Comparison of ENCODE assay signal across 19 cellular contexts in genomic region chr3:184037816-184038215, GRCh38. TPM values are rescaled to one million over a fixed set of nuclear protein-coding genes. Genes with fewer than 3 reads are reported as not detected.
A peak's percentile ranks its signal among the peaks of the same experiment; 100 is the strongest.
DNase-seq lines count a peak whose midpoint lies in the region; ATAC-seq, FAIRE-seq and TF ChIP-seq lines count a peak whose summit lies in the region.
"Had no signal": no experiment of that assay in that cellular context is flagged by ENCODE, and none has a peak within 500 bp of the region (broad histone marks: within the 10 kb centered on the region; RNA-seq: fewer than 3 reads in every experiment).

No MANE protein-coding gene starts in this region.

- no peak for FAIRE-seq in kidney (lab: Jason Lieb, UNC)
- FAIRE-seq: GM12891, GM19239 had no signal

- H3K4me1 ChIP-seq in HCT116 (ENCODE audit: control insufficient read depth in 1 of 2, insufficient read depth in 2 of 2, low read length in 2 of 2) (no peaks in the 10 kb centered on the region), kidney (ENCODE audit: control insufficient read depth in 1 of 2, insufficient read depth in 1 of 2, low read depth in 1 of 2, low read length in 2 of 2) (no peaks in the 10 kb centered on the region), lower lobe of right lung (peaks cover 5% of the 10 kb centered on the region), transverse colon (no peaks in the 10 kb centered on the region)
- H3K4me1 ChIP-seq: BLaER1 had no signal

- in situ Hi-C loops in transverse colon (cut with MboI; ENCODE audit: low pct_ligation_motif_present in 1 of 4, low pct_unique_long_range_greater_than_20kb in 1 of 4, low sequenced_read_pairs in 3 of 4), result no loop called here

- no peak overlapping the region for H2AFZ ChIP-seq in HCT116 (ENCODE audit: low read depth, low read length, poor library complexity, severe bottlenecking)
- H2AFZ ChIP-seq: GM23248 had no signal

- intact Hi-C loops in HCT116 (cut with micrococcal nuclease), result no loop called here
- intact Hi-C loops in kidney (cut with DNase I), result no loop called here
- intact Hi-C loops in lower lobe of right lung (cut with DNase I), result no loop called here
- intact Hi-C loops in transverse colon (cut with DNase I; ENCODE audit: low total_unique reads), result no loop called here

- peak; percentile 82 for ATAC-seq in HCT116
- ATAC-seq in lower lobe of right lung, result no peak
- no peak for ATAC-seq in GM21423 (IDR thresholded peaks at IDR 0.05; ENCODE audit: unreplicated experiment)
- no peak for ATAC-seq in SK-N-SH treated with all-trans-retinoic acid at 6 μM for 48 hours
- ATAC-seq: Panc1 had no signal

- peak; percentile 28 for TF ChIP-seq RAD21 in HCT116 (IDR thresholded peaks at IDR 0.05; ENCODE audit: low read depth)

- no peak for TF ChIP-seq EP300 in transverse colon (IDR thresholded peaks at IDR 0.05; ENCODE audit: low read depth)

- H3K9ac ChIP-seq in HCT116 (ENCODE audit: low read length) (no peak overlapping the region), kidney (ENCODE audit: low read length in 2 of 2) (no peak overlapping the region)
- H3K9ac ChIP-seq: BLaER1, GM23248, KMS-11 had no signal

- 75 to 87% methylated on average over 3 to 7 of the region's 7 CpGs for WGBS in transverse colon (ENCODE audit: low coverage in 1 of 2), 2 donors

- H3K9me3 ChIP-seq in HCT116 (ENCODE audit: control insufficient read depth in 1 of 2, insufficient read depth in 1 of 2, low read depth in 1 of 2, low read length in 2 of 2) (no peaks in the 10 kb centered on the region), WERI-Rb-1 (ENCODE audit: severe bottlenecking) (no peaks in the 10 kb centered on the region), kidney (ENCODE audit: control insufficient read depth in 1 of 2, low read length in 2 of 2) (no peaks in the 10 kb centered on the region), lower lobe of right lung (no peaks in the 10 kb centered on the region), transverse colon (no peaks in the 10 kb centered on the region)
- H3K9me3 ChIP-seq: BLaER1, MG63 had no signal

- H3K4me3 ChIP-seq in GM12864 (ENCODE audit: low read depth, low read length), result no peak overlapping the region
- no peak overlapping the region for H3K4me3 ChIP-seq in HCT116 (replicated peaks in 1 of 2; ENCODE audit: low read depth in 1 of 2, low read length in 2 of 2)
- H3K4me3 ChIP-seq in WERI-Rb-1 (ENCODE audit: low read depth, low read length), result no peak overlapping the region
- no peak overlapping the region for H3K4me3 ChIP-seq in kidney (ENCODE audit: low read length in 2 of 2)
- H3K4me3 ChIP-seq in lower lobe of right lung, result no peak overlapping the region
- H3K4me3 ChIP-seq in transverse colon, result no peak overlapping the region
- H3K4me3 ChIP-seq: BLaER1, GM23248, MG63 had no signal

- no peaks in the 10 kb centered on the region for H3K79me2 ChIP-seq in HCT116 (ENCODE audit: insufficient read depth, low read length)

- peak; percentile 6 for TF ChIP-seq CTCF in GM12864 (IDR thresholded peaks at IDR 0.05; ENCODE audit: low read depth, low read length, missing control alignments)
- peak; percentile 27 to 56 (median 51); a peak in 5 of 6 replicates for TF ChIP-seq CTCF in HCT116 (IDR thresholded peaks at IDR 0.05 in 2 of 3, conservative IDR thresholded peaks at IDR 0.05 in 1 of 3; ENCODE audit: borderline replicate concordance in 1 of 3, insufficient read depth in 1 of 3, low read depth in 2 of 3, low read length in 2 of 3)
- TF ChIP-seq CTCF in WERI-Rb-1 (IDR thresholded peaks at IDR 0.05; ENCODE audit: low read depth, low read length), result peak; percentile 39
- no peak for TF ChIP-seq CTCF in kidney (IDR thresholded peaks at IDR 0.05; ENCODE audit: borderline replicate concordance, extremely low read depth, insufficient read depth)
- TF ChIP-seq CTCF in lower lobe of right lung (IDR thresholded peaks at IDR 0.05), result no peak
- TF ChIP-seq CTCF in transverse colon (IDR thresholded peaks at IDR 0.05), result no peak

- POLR2A ChIA-PET in HCT116 (lab: Charles Lee), result no interaction called here

- H3K27me3 ChIP-seq in HCT116 (ENCODE audit: insufficient read depth, low read length) (peaks cover 6% of the 10 kb centered on the region; the same call in 1 of the 2 replicates), WERI-Rb-1 (ENCODE audit: insufficient read depth, low read depth, severe bottlenecking) (no peaks in the 10 kb centered on the region), lower lobe of right lung (ENCODE audit: low read depth) (no peaks in the 10 kb centered on the region), transverse colon (no peaks in the 10 kb centered on the region)
- H3K27me3 ChIP-seq: BLaER1 had no signal

- H3K36me3 ChIP-seq in HCT116 (ENCODE audit: control insufficient read depth in 1 of 2, insufficient read depth in 2 of 2, low read length in 2 of 2) (no peaks in the 10 kb centered on the region), WERI-Rb-1 (no peaks in the 10 kb centered on the region), kidney (ENCODE audit: control insufficient read depth in 1 of 2, insufficient read depth in 2 of 2, low read length in 2 of 2) (no peaks in the 10 kb centered on the region), lower lobe of right lung (no peaks in the 10 kb centered on the region), transverse colon (no peaks in the 10 kb centered on the region)
- H3K36me3 ChIP-seq: BLaER1, MG63 had no signal

- DNase-seq in GM12864 (ENCODE audit: low read depth), result no peak
- peak; percentile 18 for DNase-seq in HCT116 (ENCODE audit: low read depth, low spot score)
- no peak for DNase-seq in WERI-Rb-1
- peak; percentile 1 for DNase-seq in kidney
- no peak for DNase-seq in lower lobe of right lung
- DNase-seq in transverse colon, result no peak
- DNase-seq: DMS 273 treated with DMSO at 0.1 percent for 48 hours, MG63, NCI-H1105, NCI-H1694 treated with DMSO at 0.1 percent for 48 hours, SHP77 treated with DMSO at 0.1 percent for 48 hours had no signal

- no peak overlapping the region for H3K4me2 ChIP-seq in HCT116 (ENCODE audit: low read length)
- H3K4me2 ChIP-seq: BLaER1, KMS-11 had no signal

- RAD21 ChIA-PET in HCT116 (lab: Charles Lee; ENCODE audit: low non-redundant PET in 1 of 2, low total read pairs in 2 of 2, uncharacterized antibody in 2 of 2, unreplicated experiment in 2 of 2), result no interaction called here

- no peaks in the 10 kb centered on the region for H3K9me2 ChIP-seq in HCT116 (ENCODE audit: insufficient read depth)

- H4K20me1 ChIP-seq in HCT116 (ENCODE audit: insufficient read depth), result no peaks in the 10 kb centered on the region
- H4K20me1 ChIP-seq: BLaER1 had no signal

- CTCF ChIA-PET in HCT116 (lab: Charles Lee), result no interaction called here

- no TSS peak for BruUV-seq in HCT116 (replicated peaks; lab: Mats Ljungman, UMichigan)

- no peak for TF ChIP-seq POLR2A in HCT116 (IDR thresholded peaks at IDR 0.05; ENCODE audit: borderline replicate concordance, extremely low read depth, insufficient read depth, insufficient read length)
- TF ChIP-seq POLR2A in transverse colon (IDR thresholded peaks at IDR 0.05), result no peak

- no peak overlapping the region for H3K27ac ChIP-seq in HCT116 (ENCODE audit: low read depth, low read length)
- H3K27ac ChIP-seq in WERI-Rb-1, result no peak overlapping the region
- no peak overlapping the region for H3K27ac ChIP-seq in kidney (ENCODE audit: low read depth in 2 of 2, low read length in 2 of 2)
- H3K27ac ChIP-seq in lower lobe of right lung, result no peak overlapping the region
- no peak overlapping the region for H3K27ac ChIP-seq in transverse colon
- H3K27ac ChIP-seq: BLaER1, GM23248, KMS-11 had no signal

TF ChIP-seq in HCT116, 20 proteins besides CTCF, POLR2A, EP300 and RAD21:
- TF ChIP-seq EZH2phosphoT487 (IDR thresholded peaks at IDR 0.05; ENCODE audit: borderline replicate concordance) (no peak), SP1 (IDR thresholded peaks at IDR 0.05; ENCODE audit: low read depth) (no peak), FOSL1 (IDR thresholded peaks at IDR 0.05; ENCODE audit: low read depth) (no peak)

TF ChIP-seq in SK-N-SH treated with all-trans-retinoic acid at 6 μM for 48 hours, 23 proteins besides CTCF, POLR2A, EP300 and RAD21:
- no peak for TF ChIP-seq ZFP30 (CRISPR knock-in tag; IDR thresholded peaks at IDR 0.05)
- no peak for TF ChIP-seq TCF4 (CRISPR knock-in tag; IDR thresholded peaks at IDR 0.05; ENCODE audit: borderline replicate concordance)
- no peak for TF ChIP-seq CSDC2 (CRISPR knock-in tag; IDR thresholded peaks at IDR 0.05)
- no peak for TF ChIP-seq SNAI2 (CRISPR knock-in tag; IDR thresholded peaks at IDR 0.05)

RNA-seq across cellular contexts. Expression of gene HTR3D, which starts 6.3 kb away (rescaled TPM):
- not detected for total RNA-seq in HCT116 (2021; ENCODE audit: unreplicated experiment)
- not detected in 2 replicates for polyA plus RNA-seq in HCT116 (2012)
- total RNA-seq in kidney, result not detected
- not detected for polyA plus RNA-seq in kidney (ENCODE audit: insufficient read depth, low read depth, low replicate concordance)
- not detected for total RNA-seq in lower lobe of right lung
- not detected for total RNA-seq in transverse colon
- total RNA-seq: GM23248 had no signal
- polyA plus RNA-seq: GM23248 had no signal

RNA-seq across cellular contexts. Expression of gene HTR3C, which starts 15.0 kb away (rescaled TPM):
- total RNA-seq in HCT116 (2021; ENCODE audit: unreplicated experiment), result not detected
- polyA plus RNA-seq in HCT116 (2012), result not detected in 2 replicates
- not detected for total RNA-seq in kidney
- polyA plus RNA-seq in kidney (ENCODE audit: insufficient read depth, low read depth, low replicate concordance), result not detected
- 0.44 TPM for total RNA-seq in lower lobe of right lung
- total RNA-seq in transverse colon, result under 1 TPM in 1 of 4 donors, not detected in 3; 0.48 TPM
- total RNA-seq: GM23248 had no signal
- polyA plus RNA-seq: GM23248 had no signal

RNA-seq across cellular contexts. Expression of gene ABCC5, which starts 20.1 kb away (rescaled TPM):
- total RNA-seq in HCT116 (2021; ENCODE audit: unreplicated experiment), result 16.9 TPM
- 4.9 and 6.4 TPM in 2 replicates for polyA plus RNA-seq in HCT116 (2012)
- total RNA-seq in kidney, result 39.3 TPM
- polyA plus RNA-seq in kidney (ENCODE audit: insufficient read depth, low read depth, low replicate concordance), result 31.9 TPM
- total RNA-seq in lower lobe of right lung, result 38.0 TPM
- 100 to 1,000 TPM in 1 of 4 donors, 10 to 100 TPM in 3; 74.1 to 168 (median 83.8) TPM for total RNA-seq in transverse colon

RNA-seq across cellular contexts. Expression of gene HTR3E, which starts 59.0 kb away (rescaled TPM):
- total RNA-seq in HCT116 (2021; ENCODE audit: unreplicated experiment) (not detected), kidney (not detected), lower lobe of right lung (not detected), transverse colon (1 to 10 TPM in 2 of 4 donors, under 1 TPM in 1, not detected in 1; 0.80 to 1.8 (median 1.3) TPM)
- not detected in 2 replicates for polyA plus RNA-seq in HCT116 (2012)
- polyA plus RNA-seq in kidney (ENCODE audit: insufficient read depth, low read depth, low replicate concordance), result not detected
- total RNA-seq: GM23248 had no signal
- polyA plus RNA-seq: GM23248 had no signal

Comparison
In these comparisons a context has a peak if more than half of its experiments do, and no peak if none do; other contexts are left out.
1. DNase-seq: peak in HCT116 (single experiment) and kidney (single experiment); none in GM12864 (single experiment), WERI-Rb-1 (single experiment), lower lobe of right lung (single experiment) and transverse colon (single experiment).
2. CTCF ChIP-seq: peak in GM12864 (single experiment), HCT116 (3 of 3) and WERI-Rb-1 (single experiment); none in kidney (single experiment), lower lobe of right lung (single experiment) and transverse colon (0 of 5).